ENCODE assay signal across 8 cellular contexts in the genomic region with DNA sequence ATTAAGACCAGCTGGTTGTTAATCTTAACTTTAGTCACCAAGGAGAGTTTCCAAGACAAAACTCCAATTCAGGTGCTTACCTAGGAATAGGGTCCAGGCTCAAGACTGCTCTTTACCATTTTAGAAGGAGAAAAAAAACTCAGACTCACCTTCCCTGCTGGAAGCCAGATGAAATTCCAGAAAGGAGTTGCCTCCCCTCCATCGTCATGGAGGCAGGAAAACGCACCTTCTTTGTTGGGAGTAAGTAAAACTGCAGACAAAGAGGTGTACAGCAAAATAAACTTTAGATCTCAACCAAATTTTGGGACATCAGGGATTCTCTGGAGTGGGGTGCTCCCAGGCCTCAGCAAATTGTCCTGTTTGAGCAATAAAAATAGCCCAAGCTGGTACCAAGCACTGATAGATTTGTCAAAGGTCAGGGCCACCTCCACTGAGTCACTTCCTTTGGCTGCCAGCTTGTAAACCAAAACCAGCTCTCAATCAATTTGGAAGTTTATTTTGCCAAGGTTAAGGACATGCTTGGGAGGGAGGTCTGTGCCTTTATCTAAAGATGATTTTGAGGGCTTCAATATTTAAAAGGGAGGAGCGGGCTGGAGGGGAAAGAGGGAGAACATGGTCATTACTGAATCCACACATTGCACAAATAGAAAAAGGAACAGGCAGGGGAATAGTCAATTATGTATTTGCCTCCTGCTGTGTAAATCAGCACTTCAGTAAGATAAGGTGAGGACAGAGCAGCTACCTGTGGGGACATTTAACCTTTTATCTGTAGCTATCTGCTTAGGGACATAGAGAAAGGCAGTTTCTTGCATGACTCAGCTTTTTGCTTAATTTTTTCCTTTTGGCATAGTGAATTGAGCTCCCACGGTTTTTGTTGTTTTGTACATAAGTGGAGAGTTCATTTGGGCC. TPM values are rescaled to one million over a fixed set of nuclear protein-coding genes. Genes with fewer than 3 reads are reported as not detected.
DNase-seq lines count a peak whose midpoint lies in the region; ATAC-seq and TF ChIP-seq lines count a peak whose summit lies in the region.

No MANE protein-coding gene starts in this region.

- ATAC-seq in GM21717 (IDR thresholded peaks at IDR 0.05; ENCODE audit: unreplicated experiment) (no peak), HG02870 (IDR thresholded peaks at IDR 0.05; ENCODE audit: unreplicated experiment) (no peak), HG02623 (IDR thresholded peaks at IDR 0.05; ENCODE audit: unreplicated experiment) (no peak), GM19035 (IDR thresholded peaks at IDR 0.05; ENCODE audit: unreplicated experiment) (no peak)

- no peak for TF ChIP-seq CTCF in coronary artery (IDR thresholded peaks at IDR 0.05)

- peak overlapping the region; percentile 96 to 99 for H3K27ac ChIP-seq in coronary artery

- peak overlapping the region; percentile 86 for H3K4me3 ChIP-seq in coronary artery

- DNase-seq in HCEC 1CT (peak; percentile 24), NCI-H748 treated with DMSO at 0.1 percent for 48 hours (lab: John Stamatoyannopoulos, UW) (peak; percentile 70), coronary artery (ENCODE audit: low spot score) (no peak), myocyte (ENCODE audit: low read depth) (peak; percentile 8)

RNA-seq across cellular contexts. Expression of gene ALDH3A2, which starts 1.5 kb away (rescaled TPM):
- 102 and 137 TPM in 2 replicates for total RNA-seq in myocyte
- 41.3 TPM for polyA plus RNA-seq in myocyte (2012)
